In genomic region chr15:93091465-93091864, GRCh38 we compare ENCODE assay signal across 13 cellular contexts. TPM values are rescaled to one million over a fixed set of nuclear protein-coding genes. Genes with fewer than 3 reads are reported as not detected.
A peak's percentile ranks its signal among the peaks of the same experiment; 100 is the strongest.
DNase-seq lines count a peak whose midpoint lies in the region; ATAC-seq and TF ChIP-seq lines count a peak whose summit lies in the region.
"Had no signal": no experiment of that assay in that cellular context is flagged by ENCODE, and none has a peak within 500 bp of the region (broad histone marks: within the 10 kb centered on the region; RNA-seq: fewer than 3 reads in every experiment).

No MANE protein-coding gene starts in this region.

- H3K27me3 Mint-ChIP-seq in WTC11 (ENCODE audit: low read depth) (peaks cover 15% of the 10 kb centered on the region), neural crest cell (ENCODE audit: low read depth) (peaks cover 39% of the 10 kb centered on the region)
- H3K27me3 Mint-ChIP-seq in CD4-positive, alpha-beta memory T cell = peaks cover 29 to 34% of the 10 kb centered on the region in 2 donors

- WGBS in heart left ventricle, 4 donors = 69 to 84% (median 72%) methylated on average over 11 of the region's 11 CpGs

- intact Hi-C loops in cardiac septum (cut with DNase I) (loop anchor here (5.0 kb wide), 1 partner anchor 121 kb away; no protein-coding TSS in a partner anchor), heart left ventricle (cut with DNase I) (loop anchor here in 5 of 10 donors (5.0 kb wide), 5 partner anchors 61 to 246 kb away; no protein-coding TSS in a partner anchor), mucosa of descending colon (cut with DNase I, micrococcal nuclease) (no loop called here)
- intact Hi-C loops in CD4-positive, alpha-beta memory T cell (cut with micrococcal nuclease) = no loop called here

- POLR2A ChIA-PET in WTC11 (lab: Charles Lee) = no interaction called here
- POLR2A ChIA-PET in CD4-positive, alpha-beta memory T cell (lab: Charles Lee; ENCODE audit: partially characterized antibody) = no interaction called here

- H3K27ac Mint-ChIP-seq in WTC11 (no peak overlapping the region), neural crest cell (ENCODE audit: unreplicated experiment) (no peak overlapping the region)
- no peak overlapping the region for H3K27ac Mint-ChIP-seq in CD4-positive, alpha-beta memory T cell
- H3K27ac Mint-ChIP-seq: CD4-positive, CD25-positive, alpha-beta regulatory T cell had no signal

- peaks cover 29% of the 10 kb centered on the region for H3K4me1 Mint-ChIP-seq in WTC11
- peaks cover 28% of the 10 kb centered on the region for H3K4me1 Mint-ChIP-seq in neural crest cell
- H3K4me1 Mint-ChIP-seq in CD4-positive, alpha-beta memory T cell = peaks cover 6 to 16% (median 11%) of the 10 kb centered on the region in 4 donors

- H3K36me3 Mint-ChIP-seq in WTC11 (no peaks in the 10 kb centered on the region), neural crest cell (ENCODE audit: low read depth) (peaks cover 7% of the 10 kb centered on the region)
- no peaks in the 10 kb centered on the region for H3K36me3 Mint-ChIP-seq in CD4-positive, alpha-beta memory T cell

- no peak for TF ChIP-seq POLR2A in heart left ventricle (IDR thresholded peaks at IDR 0.05)

- H3K4me3 ChIP-seq in heart left ventricle = no peak overlapping the region
- H3K4me3 ChIP-seq in CD4-positive, alpha-beta memory T cell (ENCODE audit: low read length in 2 of 2) = no peak overlapping the region
- H3K4me3 ChIP-seq in mucosa of descending colon = no peak overlapping the region
- H3K4me3 ChIP-seq: HAP-1 had no signal

- CTCF ChIA-PET in WTC11 (lab: Charles Lee) = interaction anchor here (1.2 kb wide), 1 partner anchor 60 kb away, joined by 3 read pairs; no protein-coding TSS in a partner anchor
- CTCF ChIA-PET in CD4-positive, alpha-beta memory T cell (lab: Charles Lee; ENCODE audit: partially characterized antibody) = no interaction called here

- peak; percentile 72 for DNase-seq in cardiac septum (ENCODE audit: low spot score)
- DNase-seq in heart left ventricle = no peak
- no peak for DNase-seq in WTC11 (ENCODE audit: low spot score)
- DNase-seq in neural crest cell (ENCODE audit: low read depth, low spot score) = no peak
- DNase-seq in CD4-positive, alpha-beta memory T cell = no peak
- DNase-seq in mucosa of descending colon = no peak
- no peak for DNase-seq in omental fat pad (ENCODE audit: low spot score)
- DNase-seq: 8988T; C1 segment of cervical spinal cord; Caco-2; CD4-positive, CD25-positive, alpha-beta regulatory T cell had no signal

- TF ChIP-seq CTCF in heart left ventricle (IDR thresholded peaks at IDR 0.05) (no peak), WTC11 (IDR thresholded peaks at IDR 0.05) (no peak), neural crest cell (conservative IDR thresholded peaks at IDR 0.05) (no peak), mucosa of descending colon (IDR thresholded peaks at IDR 0.05) (no peak), omental fat pad (IDR thresholded peaks at IDR 0.05) (no peak)

- no peaks in the 10 kb centered on the region for H3K9me3 Mint-ChIP-seq in WTC11
- H3K9me3 Mint-ChIP-seq in neural crest cell = no peaks in the 10 kb centered on the region
- no peaks in the 10 kb centered on the region for H3K9me3 Mint-ChIP-seq in CD4-positive, alpha-beta memory T cell

- no peak for ATAC-seq in heart left ventricle
- ATAC-seq in WTC11 = no peak
- no peak for ATAC-seq in mucosa of descending colon
- ATAC-seq in omental fat pad (ENCODE audit: low FRiP score) = no peak

- H3K4me1 ChIP-seq in heart left ventricle (peaks cover 0 to 29% (median 12%) of the 10 kb centered on the region in 12 donors), mucosa of descending colon (ENCODE audit: low read depth) (peaks cover 14% of the 10 kb centered on the region)
- peaks cover 17% of the 10 kb centered on the region for H3K4me1 ChIP-seq in CD4-positive, alpha-beta memory T cell (ENCODE audit: insufficient read depth, low read length)
- H3K4me1 ChIP-seq: Caco-2, HAP-1 had no signal

- H3K4me3 Mint-ChIP-seq in WTC11 (no peak overlapping the region), neural crest cell (peak overlapping the region; percentile 94)
- no peak overlapping the region for H3K4me3 Mint-ChIP-seq in CD4-positive, alpha-beta memory T cell
- H3K4me3 Mint-ChIP-seq: CD4-positive, CD25-positive, alpha-beta regulatory T cell had no signal

- H3K36me3 ChIP-seq in heart left ventricle = no peaks in the 10 kb centered on the region
- no peaks in the 10 kb centered on the region for H3K36me3 ChIP-seq in CD4-positive, alpha-beta memory T cell (ENCODE audit: insufficient read depth, low read length)
- H3K36me3 ChIP-seq in mucosa of descending colon (ENCODE audit: low read depth) = no peaks in the 10 kb centered on the region
- H3K36me3 ChIP-seq: HAP-1 had no signal

- no peaks in the 10 kb centered on the region for H3K9me3 ChIP-seq in heart left ventricle
- H3K9me3 ChIP-seq in CD4-positive, alpha-beta memory T cell (ENCODE audit: control insufficient read depth in 1 of 2, low read length in 2 of 2) = no peaks in the 10 kb centered on the region
- H3K9me3 ChIP-seq in mucosa of descending colon = no peaks in the 10 kb centered on the region
- H3K9me3 ChIP-seq: Caco-2 had no signal

- H3K27me3 ChIP-seq in heart left ventricle = peaks cover 0 to 53% (median 4%) of the 10 kb centered on the region in 9 donors
- peaks cover 24% of the 10 kb centered on the region for H3K27me3 ChIP-seq in CD4-positive, alpha-beta memory T cell (ENCODE audit: insufficient read depth, low read length)

- H3K27ac ChIP-seq in heart left ventricle = no peak overlapping the region
- H3K27ac ChIP-seq in CD4-positive, alpha-beta memory T cell (ENCODE audit: low read depth, low read length) = no peak overlapping the region

TF ChIP-seq in WTC11, 78 proteins besides CTCF, POLR2A, EP300 and RAD21:
- TF ChIP-seq TEAD1 (CRISPR knock-in tag; IDR thresholded peaks at IDR 0.05) (no peak), IRF1 (CRISPR knock-in tag; IDR thresholded peaks at IDR 0.05) (no peak), ZNF423 (CRISPR knock-in tag; IDR thresholded peaks at IDR 0.05) (peak; percentile 40; the same call in 1 of the 2 replicates), MYBL2 (CRISPR knock-in tag; IDR thresholded peaks at IDR 0.05) (no peak)

RNA-seq across cellular contexts. Expression of gene RGMA, which starts 2.5 kb away (rescaled TPM):
- total RNA-seq in cardiac septum = 16.5 TPM
- total RNA-seq in heart left ventricle = 10 to 100 TPM; 10.2 to 20.8 (median 14.8) TPM
- 10 to 100 TPM in 1 of 2 donors, 1 to 10 TPM in 1; 4.7 to 15.2 TPM for polyA plus RNA-seq in heart left ventricle
- 36.9 to 47.2 TPM (median 37.7 TPM) in 3 replicates for total RNA-seq in WTC11 (2021)
- 187 and 205 TPM in 2 replicates for total RNA-seq in neural crest cell
- total RNA-seq in CD4-positive, alpha-beta memory T cell = not detected
- polyA plus RNA-seq in CD4-positive, alpha-beta memory T cell = not detected
- 10 to 100 TPM in 2 of 3 donors, 1 to 10 TPM in 1; 2.8 to 88.4 (median 10.6) TPM for total RNA-seq in mucosa of descending colon
- total RNA-seq in omental fat pad = 10 to 100 TPM in 1 of 4 donors, 1 to 10 TPM in 3; 5.6 to 12.8 (median 8.5) TPM
- total RNA-seq: HT-29 had no signal
- polyA plus RNA-seq: CD4-positive, CD25-positive, alpha-beta regulatory T cell had no signal
